9 cellular contexts compared by ENCODE assay signal in genomic region chr2:96927420-96928171, GRCh38. TPM values are rescaled to one million over a fixed set of nuclear protein-coding genes. Genes with fewer than 3 reads are reported as not detected.
DNase-seq lines count a peak whose midpoint lies in the region; ATAC-seq and TF ChIP-seq lines count a peak whose summit lies in the region.
"Had no signal": no experiment of that assay in that cellular context is flagged by ENCODE, and none has a peak within 500 bp of the region (broad histone marks: within the 10 kb centered on the region; RNA-seq: fewer than 3 reads in every experiment).

No MANE protein-coding gene starts in this region.

- TF ChIP-seq CTCF in dorsolateral prefrontal cortex (IDR thresholded peaks at IDR 0.05 in 54 of 56, conservative IDR thresholded peaks at IDR 0.05 in 2 of 56; ENCODE audit: low read depth in 1 of 56, partially characterized antibody in 56 of 56) = peak in 7 of 56 donors; percentile 12 to 26 (median 18)
- no peak for TF ChIP-seq CTCF in neural progenitor cell (IDR thresholded peaks at IDR 0.05)
- TF ChIP-seq CTCF in OCI-LY7 (conservative IDR thresholded peaks at IDR 0.05; ENCODE audit: low read length) = no peak

- peaks cover 16% of the 10 kb centered on the region for H3K27me3 Mint-ChIP-seq in neural progenitor cell (ENCODE audit: insufficient read depth, low read depth)
- no peaks in the 10 kb centered on the region for H3K27me3 Mint-ChIP-seq in activated CD4-positive, alpha-beta memory T cell treated with anti-CD3 and anti-CD28 coated beads for 36 hours

- no TSS peak for BruUV-seq in OCI-LY7 (replicated peaks; lab: Mats Ljungman, UMichigan)

- H4K20me1 ChIP-seq in neural progenitor cell (ENCODE audit: low read depth) (no peaks in the 10 kb centered on the region), OCI-LY7 (ENCODE audit: insufficient read depth, low read length) (no peaks in the 10 kb centered on the region)

- peak overlapping the region; percentile 19 for H2AFZ ChIP-seq in neural progenitor cell (replicated peaks)
- H2AFZ ChIP-seq in OCI-LY7 (ENCODE audit: low read length) = no peak overlapping the region

- POLR2A ChIA-PET in activated CD4-positive, alpha-beta memory T cell treated with anti-CD3 and anti-CD28 coated beads for 36 hours (lab: Charles Lee) = no interaction called here
- POLR2A ChIA-PET in OCI-LY7 (lab: Charles Lee) = no interaction called here

- H3F3A ChIP-seq in neural progenitor cell (ENCODE audit: low read depth) = no peaks in the 10 kb centered on the region

- H3K27ac ChIP-seq in dorsolateral prefrontal cortex (peak overlapping the region; percentile 71 to 100 (median 97)), neural progenitor cell (no peak overlapping the region), OCI-LY7 (ENCODE audit: low read depth, low read length, poor library complexity, severe bottlenecking) (no peak overlapping the region)

- H3K4me1 Mint-ChIP-seq in neural progenitor cell = peaks cover 19% of the 10 kb centered on the region
- peaks cover 18% of the 10 kb centered on the region for H3K4me1 Mint-ChIP-seq in activated CD4-positive, alpha-beta memory T cell treated with anti-CD3 and anti-CD28 coated beads for 36 hours (ENCODE audit: low read depth)

- CTCF ChIA-PET in activated CD4-positive, alpha-beta memory T cell treated with anti-CD3 and anti-CD28 coated beads for 36 hours (lab: Charles Lee) = interaction anchor here (1.0 kb wide), 1 partner anchor 23 kb away, joined by 3 read pairs; no protein-coding TSS in a partner anchor
- CTCF ChIA-PET in OCI-LY7 (lab: Charles Lee; ENCODE audit: unreplicated experiment) = no interaction called here

- H3K27me3 ChIP-seq in dorsolateral prefrontal cortex (no peaks in the 10 kb centered on the region), neural progenitor cell (no peaks in the 10 kb centered on the region)

- peaks cover 3% of the 10 kb centered on the region for H3K36me3 Mint-ChIP-seq in neural progenitor cell
- H3K36me3 Mint-ChIP-seq in activated CD4-positive, alpha-beta memory T cell treated with anti-CD3 and anti-CD28 coated beads for 36 hours = no peaks in the 10 kb centered on the region

- H3K9me2 ChIP-seq in OCI-LY7 (ENCODE audit: insufficient read depth, low read length) = no peaks in the 10 kb centered on the region

- peak overlapping the region in 48 of 59 donors; percentile 1 to 49 (median 25) for H3K4me3 ChIP-seq in dorsolateral prefrontal cortex
- H3K4me3 ChIP-seq in neural progenitor cell = no peak overlapping the region
- H3K4me3 ChIP-seq in OCI-LY7 (ENCODE audit: low read depth, low read length, poor library complexity, severe bottlenecking) = no peak overlapping the region

- H3K9me3 Mint-ChIP-seq in neural progenitor cell = no peaks in the 10 kb centered on the region
- H3K9me3 Mint-ChIP-seq in activated CD4-positive, alpha-beta memory T cell treated with anti-CD3 and anti-CD28 coated beads for 36 hours = no peaks in the 10 kb centered on the region

- DNase-seq in Ammon's horn (ENCODE audit: low spot score) (peak; percentile 79), NCI-H2171 treated with DMSO at 0.1 percent for 48 hours (lab: John Stamatoyannopoulos, UW) (peak; percentile 95), dorsolateral prefrontal cortex (peak; percentile 50 to 90 (median 82)), neural progenitor cell (ENCODE audit: low spot score) (no peak), OCI-LY7 (ENCODE audit: low spot score) (no peak)
- DNase-seq in activated effector memory CD4-positive, alpha-beta T cell treated with Interleukin-2 at 50 U/mL for 16 hours = no peak
- no peak for DNase-seq in activated CD4-positive, alpha-beta memory T cell treated with anti-CD3 and anti-CD28 coated beads for 36 hours

- no peak overlapping the region for H3K9ac ChIP-seq in neural progenitor cell

- H3K79me2 ChIP-seq in neural progenitor cell (ENCODE audit: low read depth) (no peaks in the 10 kb centered on the region), OCI-LY7 (ENCODE audit: insufficient read depth, low read depth, low read length) (no peaks in the 10 kb centered on the region)

- H3K4me1 ChIP-seq in neural progenitor cell = peaks cover 11% of the 10 kb centered on the region
- H3K4me1 ChIP-seq in OCI-LY7 (ENCODE audit: insufficient read depth, low read length, poor library complexity, severe bottlenecking) = no peaks in the 10 kb centered on the region

- H3K4me3 Mint-ChIP-seq in neural progenitor cell = no peak overlapping the region
- no peak overlapping the region for H3K4me3 Mint-ChIP-seq in activated CD4-positive, alpha-beta memory T cell treated with anti-CD3 and anti-CD28 coated beads for 36 hours

- no peak for ATAC-seq in GM18502 (IDR thresholded peaks at IDR 0.05; ENCODE audit: poor library complexity, unreplicated experiment)

- H3K4me2 ChIP-seq in neural progenitor cell = no peak overlapping the region
- H3K4me2 ChIP-seq in OCI-LY7 (ENCODE audit: low read length) = no peak overlapping the region

- H3K27ac Mint-ChIP-seq in neural progenitor cell = no peak overlapping the region
- H3K27ac Mint-ChIP-seq in activated CD4-positive, alpha-beta memory T cell treated with anti-CD3 and anti-CD28 coated beads for 36 hours = no peak overlapping the region

- H3K9me3 ChIP-seq in neural progenitor cell (ENCODE audit: low read depth) (no peaks in the 10 kb centered on the region), OCI-LY7 (ENCODE audit: low read length) (no peaks in the 10 kb centered on the region)

- H3K36me3 ChIP-seq in neural progenitor cell (no peaks in the 10 kb centered on the region), OCI-LY7 (ENCODE audit: insufficient read depth, low read length) (no peaks in the 10 kb centered on the region)

- intact Hi-C loops in dorsolateral prefrontal cortex (cut with DNase I) = loop anchor here (1.0 to 10.0 kb wide), 2 partner anchors 25 to 53 kb away; partner anchors contain the start of gene SEMA4C (in 1 of the 2)
- intact Hi-C loops in activated CD4-positive, alpha-beta memory T cell treated with anti-CD3 and anti-CD28 coated beads for 36 hours (cut with micrococcal nuclease) = no loop called here
- intact Hi-C loops in OCI-LY7 (cut with micrococcal nuclease; ENCODE audit: unreplicated experiment) = no loop called here

RNA-seq across cellular contexts. Expression of gene SEMA4C, which starts 57.7 kb away (rescaled TPM):
- total RNA-seq in dorsolateral prefrontal cortex (100 to 1,000 TPM in 4 of 120 experiments, 10 to 100 TPM in 116; 38.3 to 139 (median 61.8) TPM), neural progenitor cell (ENCODE audit: low replicate concordance) (39.1 and 103 TPM in 2 replicates), OCI-LY7 (2022) (0.19 TPM in 1 of 2 replicates, not detected in the other)
- total RNA-seq in activated CD4-positive, alpha-beta memory T cell treated with anti-CD3 and anti-CD28 coated beads for 36 hours = 10 to 100 TPM; 13.9 to 18.8 TPM
- total RNA-seq in OCI-LY7 (2014; rRNA removed; shearing (Covaris generic)) = 0.06 TPM in 1 of 2 replicates, not detected in the other

RNA-seq across cellular contexts. Expression of gene FAM178B, which starts 58.8 kb away (rescaled TPM):
- total RNA-seq in dorsolateral prefrontal cortex = 10 to 100 TPM in 40 of 120 experiments, 1 to 10 TPM in 80; 1.5 to 44.2 (median 8.0) TPM
- not detected in 2 replicates for total RNA-seq in neural progenitor cell (ENCODE audit: low replicate concordance)
- total RNA-seq in activated CD4-positive, alpha-beta memory T cell treated with anti-CD3 and anti-CD28 coated beads for 36 hours = under 1 TPM in 1 of 2 experiments, not detected in 1; 0.12 TPM
- total RNA-seq in OCI-LY7 (2014; rRNA removed; shearing (Covaris generic)) = not detected in 2 replicates
- not detected in 2 replicates for total RNA-seq in OCI-LY7 (2022)
- total RNA-seq: NCI-H460 had no signal

Comparison
In these comparisons a context has a peak if more than half of its experiments do, and no peak if none do; other contexts are left out.
1. DNase-seq: peak in Ammon's horn (single experiment), NCI-H2171 treated with DMSO at 0.1 percent for 48 hours (single experiment) and dorsolateral prefrontal cortex (10 of 10); none in neural progenitor cell (single experiment), activated effector memory CD4-positive, alpha-beta T cell treated with Interleukin-2 at 50 U/mL for 16 hours (single experiment), activated CD4-positive, alpha-beta memory T cell treated with anti-CD3 and anti-CD28 coated beads for 36 hours (single experiment) and OCI-LY7 (single experiment).
2. H3K27ac ChIP-seq: peak in dorsolateral prefrontal cortex (59 of 59); none in neural progenitor cell (single experiment) and OCI-LY7 (single experiment).
3. H3K4me3 ChIP-seq: peak in dorsolateral prefrontal cortex (48 of 59); none in neural progenitor cell (single experiment) and OCI-LY7 (single experiment).
4. RNA of gene SEMA4C, which starts 57.7 kb away (total RNA-seq): 38.3 to 139 TPM in dorsolateral prefrontal cortex, 39.1 to 103 TPM in neural progenitor cell and 13.9 to 18.8 TPM in activated CD4-positive, alpha-beta memory T cell treated with anti-CD3 and anti-CD28 coated beads for 36 hours; 0.06 to 0.19 TPM in OCI-LY7; every median in the first group is over 10 times any median in the second.
5. intact Hi-C loops: an anchor here in dorsolateral prefrontal cortex (1.0 to 10.0 kb wide); none called in activated CD4-positive, alpha-beta memory T cell treated with anti-CD3 and anti-CD28 coated beads for 36 hours and OCI-LY7.